In genomic region chr9:68779558-68780376, GRCh38 we compare ENCODE assay signal across 9 cellular contexts.
DNase-seq lines count a peak whose midpoint lies in the region; ATAC-seq, FAIRE-seq and TF ChIP-seq lines count a peak whose summit lies in the region.
"Had no signal": no experiment of that assay in that cellular context is flagged by ENCODE, and none has a peak within 500 bp of the region (broad histone marks: within the 10 kb centered on the region; RNA-seq: fewer than 3 reads in every experiment).

No MANE protein-coding gene starts in this region.

- H3K27me3 ChIP-seq in AG04450 (ENCODE audit: control insufficient read depth, insufficient read depth, low read length) (no peaks in the 10 kb centered on the region), bronchial epithelial cell (ENCODE audit: control insufficient read depth, insufficient read depth, low read length) (no peaks in the 10 kb centered on the region)

- TF ChIP-seq CTCF in AG04450 (IDR thresholded peaks at IDR 0.05; ENCODE audit: low read depth, low read length) (no peak), VCaP (conservative IDR thresholded peaks at IDR 0.05) (peak; percentile 49; the same call in 1 of the 2 replicates), bronchial epithelial cell (IDR thresholded peaks at IDR 0.05; ENCODE audit: insufficient read depth, low read length, severe bottlenecking) (peak; percentile 22)

- no peak overlapping the region for H3K4me3 Mint-ChIP-seq in immature natural killer cell
- H3K4me3 Mint-ChIP-seq: IgD-negative memory B cell had no signal

- CTCF ChIA-PET in AG04450 (lab: Charles Lee): interaction anchor here (1.0 to 1.3 kb wide), 2 partner anchors 9 to 256 kb away, joined by 3 to 4 read pairs; partner anchors contain the start of gene FXN

- peak overlapping the region; percentile 82 for H3K4me3 ChIP-seq in AG04450 (ENCODE audit: low read depth, low read length)
- H3K4me3 ChIP-seq in bronchial epithelial cell (ENCODE audit: low read depth, low read length): peak overlapping the region; percentile 77

- ATAC-seq in GM18868 (IDR thresholded peaks at IDR 0.05; ENCODE audit: unreplicated experiment) (peak; percentile 87), HG03103 (IDR thresholded peaks at IDR 0.05; ENCODE audit: low read depth, unreplicated experiment) (peak; percentile 78)

- DNase-seq in AG04450 (ENCODE audit: low read depth, low spot score) (peak; percentile 86), NCI-H2171 (lab: John Stamatoyannopoulos, UW) (peak; percentile 88), bronchial epithelial cell (ENCODE audit: low read depth) (peak; percentile 81), immature natural killer cell (peak; percentile 93 to 95 (median 95)), smooth muscle cell of the brain vasculature (ENCODE audit: low read depth, low spot score) (peak; percentile 84)

- H3K4me1 Mint-ChIP-seq in immature natural killer cell: peaks cover 5 to 6% of the 10 kb centered on the region in 2 donors

- H3K36me3 ChIP-seq in bronchial epithelial cell (ENCODE audit: control insufficient read depth, insufficient read depth, low read length): no peaks in the 10 kb centered on the region

- no peak for FAIRE-seq in bronchial epithelial cell (lab: Jason Lieb, UNC)

- H3K27me3 Mint-ChIP-seq in immature natural killer cell (ENCODE audit: low read depth in 3 of 3): peaks cover 0 to 2% (median 0%) of the 10 kb centered on the region in 3 donors
- H3K27me3 Mint-ChIP-seq: IgD-negative memory B cell had no signal

- H3K27ac ChIP-seq in AG04450 (ENCODE audit: low read depth, low read length) (peak overlapping the region; percentile 77), VCaP (peak overlapping the region; percentile 84)

- no peaks in the 10 kb centered on the region for H3K9me3 ChIP-seq in AG04450 (ENCODE audit: control insufficient read depth, insufficient read depth, low read length)

- no peaks in the 10 kb centered on the region for H3K36me3 Mint-ChIP-seq in immature natural killer cell
- H3K36me3 Mint-ChIP-seq: IgD-negative memory B cell had no signal

- no peak overlapping the region for H3K27ac Mint-ChIP-seq in immature natural killer cell
- H3K27ac Mint-ChIP-seq: IgD-negative memory B cell had no signal

- no peaks in the 10 kb centered on the region for H3K9me3 Mint-ChIP-seq in immature natural killer cell
- H3K9me3 Mint-ChIP-seq: IgD-negative memory B cell had no signal

- POLR2A ChIA-PET in AG04450 (lab: Yijun Ruan, JAX): interaction anchor here (0.5 kb wide), 1 partner anchor 1825 kb away, joined by 5 read pairs; no protein-coding TSS in a partner anchor

Comparison
In these comparisons a context has a peak if more than half of its experiments do, and no peak if none do; other contexts are left out.
1. Peak in every context shown above with its lines: DNase-seq, ATAC-seq, H3K4me3 ChIP-seq and H3K27ac ChIP-seq.